13 cellular contexts compared by ENCODE assay signal in the genomic region with DNA sequence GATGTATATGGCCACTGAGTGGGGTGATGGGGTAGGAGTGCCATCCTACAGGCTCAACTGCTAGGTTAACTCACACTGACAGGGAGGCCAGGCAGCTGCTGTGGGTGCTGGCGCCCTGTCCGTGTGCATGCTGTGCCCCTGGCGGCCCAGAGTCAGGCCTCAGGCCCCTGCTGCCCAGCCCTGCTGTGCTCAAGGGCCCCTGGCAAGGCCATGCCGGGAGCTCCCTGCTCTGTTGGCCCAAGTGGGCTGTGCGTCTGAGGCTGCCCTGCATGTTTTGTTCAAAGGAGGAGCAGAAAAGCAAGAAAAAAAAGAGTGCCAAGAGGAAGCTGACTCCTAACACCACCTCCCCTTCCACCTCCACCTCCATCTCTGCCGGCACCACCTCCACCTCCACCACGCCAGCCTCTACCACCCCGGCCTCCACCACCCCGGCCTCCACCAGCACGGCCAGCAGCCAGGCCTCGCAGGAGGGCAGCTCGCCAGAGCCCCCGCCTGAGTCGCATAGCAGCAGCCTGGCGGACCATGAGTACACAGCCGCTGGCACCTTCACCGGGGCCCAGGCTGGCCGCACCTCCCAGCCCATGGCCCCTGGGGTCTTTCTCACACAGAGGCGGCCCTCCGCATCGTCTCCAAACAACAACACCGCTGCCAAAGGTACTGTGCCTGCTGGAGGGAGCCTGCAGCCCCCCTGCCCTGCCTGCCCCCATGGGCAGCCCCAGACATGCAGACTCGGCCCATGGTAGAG.
DNase-seq lines count a peak whose midpoint lies in the region; TF ChIP-seq lines count a peak whose summit lies in the region.
"Had no signal": no experiment of that assay in that cellular context is flagged by ENCODE, and none has a peak within 500 bp of the region (broad histone marks: within the 10 kb centered on the region; RNA-seq: fewer than 3 reads in every experiment).

No MANE protein-coding gene starts in this region.

- H3K4me3 ChIP-seq in Peyer's patch (no peak overlapping the region), stomach (no peak overlapping the region)
- H3K4me3 ChIP-seq: SJCRH30, vagina had no signal

- no peaks in the 10 kb centered on the region for H3K27me3 ChIP-seq in Peyer's patch
- no peaks in the 10 kb centered on the region for H3K27me3 ChIP-seq in stomach
- H3K27me3 ChIP-seq: SJCRH30, vagina had no signal

- TF ChIP-seq EP300 in stomach (IDR thresholded peaks at IDR 0.05) = no peak

- H3K27ac ChIP-seq in Peyer's patch = no peak overlapping the region
- H3K27ac ChIP-seq in stomach = no peak overlapping the region
- H3K27ac ChIP-seq: SJCRH30, vagina had no signal

- no peaks in the 10 kb centered on the region for H3K4me1 ChIP-seq in Peyer's patch
- H3K4me1 ChIP-seq in stomach = peaks cover 0 to 22% (median 12%) of the 10 kb centered on the region in 4 donors
- H3K4me1 ChIP-seq: SJCRH30, vagina had no signal

- intact Hi-C loops in stomach (cut with DNase I; ENCODE audit: low total_unique reads) = no loop called here

- H3K36me3 ChIP-seq in Peyer's patch (peaks cover 0 to 49% (median 0%) of the 10 kb centered on the region in 3 donors), stomach (peaks cover 43 to 76% (median 68%) of the 10 kb centered on the region in 4 donors)
- H3K36me3 ChIP-seq: SJCRH30 had no signal

- H3K9me3 ChIP-seq in Peyer's patch = no peaks in the 10 kb centered on the region
- no peaks in the 10 kb centered on the region for H3K9me3 ChIP-seq in stomach
- H3K9me3 ChIP-seq: SJCRH30, vagina had no signal

- TF ChIP-seq POLR2A in Peyer's patch (IDR thresholded peaks at IDR 0.05) (no peak), stomach (IDR thresholded peaks at IDR 0.05) (no peak)

- TF ChIP-seq CTCF in Peyer's patch (IDR thresholded peaks at IDR 0.05) (no peak), stomach (IDR thresholded peaks at IDR 0.05) (no peak), GM10266 (IDR thresholded peaks at IDR 0.05; ENCODE audit: control insufficient read depth, insufficient read depth, low read depth, missing control alignments) (no peak)

- peak; percentile 12 to 40 (median 29) for DNase-seq in Peyer's patch
- peak; percentile 33 for DNase-seq in activated CD8-positive, alpha-beta memory T cell treated with anti-CD3 and anti-CD28 coated beads, Interleukin-2, amount 50 U/mL, for 48 hours
- peak; percentile 37 for DNase-seq in islet precursor cell
- peak; percentile 20 for DNase-seq in stomach
- no peak for DNase-seq in activated CD4-positive, CD25-positive, alpha-beta regulatory T cell (lab: John Stamatoyannopoulos, UW)
- no peak for DNase-seq in OCI-M1 (lab: John Stamatoyannopoulos, UW)
- no peak for DNase-seq in GM10266 (ENCODE audit: extremely low spot score)
- DNase-seq: CD4-positive, alpha-beta memory T cell; effector CD8-positive, alpha-beta T cell; MM.1S; NCI-H2171 treated with DMSO at 0.1 percent for 48 hours had no signal

- WGBS in stomach, 5 donors = 90 to 96% (median 94%) methylated on average over 15 to 23 of the region's 23 CpGs

Comparison
In these comparisons a context has a peak if more than half of its experiments do, and no peak if none do; other contexts are left out.
1. DNase-seq: peak in Peyer's patch (3 of 3), activated CD8-positive, alpha-beta memory T cell treated with anti-CD3 and anti-CD28 coated beads, Interleukin-2, amount 50 U/mL, for 48 hours (single experiment), islet precursor cell (single experiment) and stomach (single experiment); none in activated CD4-positive, CD25-positive, alpha-beta regulatory T cell (0 of 4), OCI-M1 (single experiment) and GM10266 (single experiment).